ENCODE assay signal across 9 cellular contexts in the genomic region with DNA sequence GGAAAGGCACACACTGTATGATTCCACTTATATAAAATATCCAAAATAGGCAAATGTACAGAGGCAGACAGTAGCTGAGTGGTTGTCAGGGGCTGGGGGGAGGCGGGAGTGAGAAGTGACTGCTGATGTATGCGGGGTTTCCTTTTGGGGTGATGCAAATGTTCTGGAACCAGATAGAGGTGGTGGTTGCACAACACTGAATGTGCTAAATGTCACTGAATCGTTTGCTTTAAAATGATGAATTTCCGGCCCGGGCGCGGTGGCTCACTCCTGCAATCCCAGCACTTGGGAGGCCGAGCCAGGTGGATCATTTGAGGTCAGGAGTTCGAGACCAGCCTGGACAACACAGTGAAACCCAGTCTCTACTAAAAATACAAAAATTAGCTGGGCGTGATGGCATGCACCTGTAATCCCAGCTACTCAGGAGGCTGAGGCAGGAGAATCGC. TPM values are rescaled to one million over a fixed set of nuclear protein-coding genes. Genes with fewer than 3 reads are reported as not detected.
DNase-seq lines count a peak whose midpoint lies in the region; FAIRE-seq and TF ChIP-seq lines count a peak whose summit lies in the region.
"Not testable (repeated sequence)": the region's sequence is repeated elsewhere in the genome, so short reads cannot be mapped to it uniquely, and the experiment has no call there.
"Had no signal": no experiment of that assay in that cellular context is flagged by ENCODE, and none has a peak within 500 bp of the region (broad histone marks: within the 10 kb centered on the region; RNA-seq: fewer than 3 reads in every experiment).

No MANE protein-coding gene starts in this region.

- not testable (repeated sequence) for FAIRE-seq in small intestine (lab: Jason Lieb, UNC)

- H3K27ac ChIP-seq in Karpas-422 (ENCODE audit: low read length), result peak overlapping the region; percentile 89
- H3K27ac ChIP-seq in cingulate gyrus (ENCODE audit: low read depth, low read length), result peak overlapping the region; percentile 96
- H3K27ac ChIP-seq in layer of hippocampus (ENCODE audit: low read depth, low read length), result peak overlapping the region; percentile 97
- not testable (repeated sequence) for H3K27ac ChIP-seq in small intestine (ENCODE audit: low read depth in 1 of 2, low read length in 1 of 2)

- not testable (repeated sequence) for H3K9me3 ChIP-seq in Karpas-422 (ENCODE audit: low read length); small intestine (ENCODE audit: control insufficient read depth, low read depth)

- not testable (repeated sequence) for H3K9me2 ChIP-seq in Karpas-422 (replicated peaks; ENCODE audit: insufficient read depth, low read length)

- H3K4me1 ChIP-seq in Karpas-422 (ENCODE audit: low read length), result peaks cover 48% of the 10 kb centered on the region
- not testable (repeated sequence) for H3K4me1 ChIP-seq in small intestine (ENCODE audit: control insufficient read depth in 2 of 2, insufficient read depth in 1 of 2, low read depth in 1 of 2, low read length in 1 of 2)

- H3K4me1 Mint-ChIP-seq in activated T-helper 1 cell treated with anti-CD3 and anti-CD28 coated beads, Interleukin-12 subunit alpha, Interleukin-12 subunit beta, Interleukin-2, Interleukin-4 antibody, amounts not matched to agents 30 ng/mL and 10 ng/mL and 1 ng/mL, durations not matched to agents 14 hours and 24 hours and 36 hours (ENCODE audit: low read depth), result peaks cover 59% of the 10 kb centered on the region
- H3K4me1 Mint-ChIP-seq in stimulated activated naive CD8-positive, alpha-beta T cell treated with anti-CD3 and anti-CD28 coated beads, Interleukin-15, Interleukin-2, amounts not matched to agents 100 ng/mL and 50 ng/mL, for 24 hours (ENCODE audit: low read depth), result peaks cover 89% of the 10 kb centered on the region

- H3K27me3 ChIP-seq in Karpas-422 (ENCODE audit: low read length); layer of hippocampus (ENCODE audit: control insufficient read depth, insufficient read depth, low read length); small intestine (ENCODE audit: control insufficient read depth in 2 of 2, insufficient read depth in 2 of 2, low read length in 2 of 2): not testable (repeated sequence)

- H3K36me3 ChIP-seq in Karpas-422 (ENCODE audit: insufficient read depth, low read length); small intestine (ENCODE audit: control insufficient read depth in 2 of 2, insufficient read depth in 2 of 2, low read length in 2 of 2): not testable (repeated sequence)

- peak overlapping the region; percentile 63 for H3K4me2 ChIP-seq in Karpas-422 (ENCODE audit: low read depth, low read length, poor library complexity, severe bottlenecking)

- H3K27me3 Mint-ChIP-seq in activated T-helper 1 cell treated with anti-CD3 and anti-CD28 coated beads, Interleukin-12 subunit alpha, Interleukin-12 subunit beta, Interleukin-2, Interleukin-4 antibody, amounts not matched to agents 30 ng/mL and 10 ng/mL and 1 ng/mL, durations not matched to agents 14 hours and 24 hours and 36 hours (ENCODE audit: insufficient read depth); stimulated activated naive CD8-positive, alpha-beta T cell treated with anti-CD3 and anti-CD28 coated beads, Interleukin-15, Interleukin-2, amounts not matched to agents 100 ng/mL and 50 ng/mL, for 24 hours: not testable (repeated sequence)

- peak overlapping the region; percentile 68 for H3K9ac ChIP-seq in Karpas-422 (ENCODE audit: low read length)

- H3K9me3 Mint-ChIP-seq in activated T-helper 1 cell treated with anti-CD3 and anti-CD28 coated beads, Interleukin-12 subunit alpha, Interleukin-12 subunit beta, Interleukin-2, Interleukin-4 antibody, amounts not matched to agents 30 ng/mL and 10 ng/mL and 1 ng/mL, durations not matched to agents 14 hours and 24 hours and 36 hours; stimulated activated naive CD8-positive, alpha-beta T cell treated with anti-CD3 and anti-CD28 coated beads, Interleukin-15, Interleukin-2, amounts not matched to agents 100 ng/mL and 50 ng/mL, for 24 hours: not testable (repeated sequence)

- H3K79me2 ChIP-seq in Karpas-422 (ENCODE audit: low read length), result not testable (repeated sequence)

- DNase-seq in GM12864 (ENCODE audit: low read depth) (peak; percentile 63), Karpas-422 (peak; percentile 96), T-helper 9 cell (peak; percentile 52), small intestine (peak; percentile 38)
- DNase-seq in activated T-helper 1 cell treated with anti-CD3 and anti-CD28 coated beads, Interleukin-12 subunit alpha, Interleukin-12 subunit beta, Interleukin-2, Interleukin-4 antibody, amounts not matched to agents 30 ng/mL and 10 ng/mL and 1 ng/mL, durations not matched to agents 14 hours and 24 hours and 36 hours (ENCODE audit: low spot score), result peak; percentile 38

- H3K4me3 Mint-ChIP-seq in activated T-helper 1 cell treated with anti-CD3 and anti-CD28 coated beads, Interleukin-12 subunit alpha, Interleukin-12 subunit beta, Interleukin-2, Interleukin-4 antibody, amounts not matched to agents 30 ng/mL and 10 ng/mL and 1 ng/mL, durations not matched to agents 14 hours and 24 hours and 36 hours, result peak overlapping the region; percentile 65
- H3K4me3 Mint-ChIP-seq in stimulated activated naive CD8-positive, alpha-beta T cell treated with anti-CD3 and anti-CD28 coated beads, Interleukin-15, Interleukin-2, amounts not matched to agents 100 ng/mL and 50 ng/mL, for 24 hours, result peak overlapping the region; percentile 66

- H2AFZ ChIP-seq in Karpas-422 (ENCODE audit: low read length), result not testable (repeated sequence)

- H4K20me1 ChIP-seq in Karpas-422 (ENCODE audit: insufficient read depth, low read depth, low read length), result not testable (repeated sequence)

- H3K36me3 Mint-ChIP-seq in activated T-helper 1 cell treated with anti-CD3 and anti-CD28 coated beads, Interleukin-12 subunit alpha, Interleukin-12 subunit beta, Interleukin-2, Interleukin-4 antibody, amounts not matched to agents 30 ng/mL and 10 ng/mL and 1 ng/mL, durations not matched to agents 14 hours and 24 hours and 36 hours (ENCODE audit: low read depth); stimulated activated naive CD8-positive, alpha-beta T cell treated with anti-CD3 and anti-CD28 coated beads, Interleukin-15, Interleukin-2, amounts not matched to agents 100 ng/mL and 50 ng/mL, for 24 hours (ENCODE audit: low read depth): not testable (repeated sequence)

- not testable (repeated sequence) for H3K4me3 ChIP-seq in GM12864 (ENCODE audit: low read depth, low read length); small intestine (ENCODE audit: low read depth in 1 of 2, low read length in 2 of 2)
- peak overlapping the region; percentile 50; the same call in 1 of the 2 replicates for H3K4me3 ChIP-seq in Karpas-422 (ENCODE audit: low read length)

- intact Hi-C loops in activated T-helper 1 cell treated with anti-CD3 and anti-CD28 coated beads, Interleukin-12 subunit alpha, Interleukin-12 subunit beta, Interleukin-2, Interleukin-4 antibody, amounts not matched to agents 30 ng/mL and 10 ng/mL and 1 ng/mL, durations not matched to agents 14 hours and 24 hours and 36 hours (cut with micrococcal nuclease), result loop anchor here (2.0 to 5.0 kb wide), 2 partner anchors 66 to 203 kb away; no protein-coding TSS in a partner anchor

- not testable (repeated sequence) for TF ChIP-seq CTCF in GM12864 (IDR thresholded peaks at IDR 0.05; ENCODE audit: low read depth, low read length, missing control alignments)

- 54 to 62% (median 57%) methylated on average over 11 of the region's 11 CpGs for WGBS in small intestine, 3 donors

- H3K27ac Mint-ChIP-seq in activated T-helper 1 cell treated with anti-CD3 and anti-CD28 coated beads, Interleukin-12 subunit alpha, Interleukin-12 subunit beta, Interleukin-2, Interleukin-4 antibody, amounts not matched to agents 30 ng/mL and 10 ng/mL and 1 ng/mL, durations not matched to agents 14 hours and 24 hours and 36 hours, result peak overlapping the region; percentile 94
- peak overlapping the region; percentile 99 for H3K27ac Mint-ChIP-seq in stimulated activated naive CD8-positive, alpha-beta T cell treated with anti-CD3 and anti-CD28 coated beads, Interleukin-15, Interleukin-2, amounts not matched to agents 100 ng/mL and 50 ng/mL, for 24 hours

RNA-seq across cellular contexts. Expression of a gene that starts 2.4 kb away (rescaled TPM):
- total RNA-seq in Karpas-422 (2014; rRNA removed; shearing (Covaris generic); ENCODE audit: low replicate concordance), result 6.1 and 9.6 TPM in 2 replicates
- 44.5 and 47.5 TPM in 2 replicates for total RNA-seq in activated T-helper 1 cell treated with anti-CD3 and anti-CD28 coated beads, Interleukin-12 subunit alpha, Interleukin-12 subunit beta, Interleukin-2, Interleukin-4 antibody, amounts not matched to agents 30 ng/mL and 10 ng/mL and 1 ng/mL, durations not matched to agents 14 hours and 24 hours and 36 hours
- polyA plus RNA-seq in small intestine, result 1 to 10 TPM in 1 of 3 donors, under 1 TPM in 2; 0.81 to 2.4 (median 0.89) TPM
- total RNA-seq: endodermal cell had no signal

RNA-seq across cellular contexts. Expression of a gene that starts 8.5 kb away (rescaled TPM):
- 7.7 and 17.9 TPM in 2 replicates for total RNA-seq in Karpas-422 (2014; rRNA removed; shearing (Covaris generic); ENCODE audit: low replicate concordance)
- total RNA-seq in activated T-helper 1 cell treated with anti-CD3 and anti-CD28 coated beads, Interleukin-12 subunit alpha, Interleukin-12 subunit beta, Interleukin-2, Interleukin-4 antibody, amounts not matched to agents 30 ng/mL and 10 ng/mL and 1 ng/mL, durations not matched to agents 14 hours and 24 hours and 36 hours, result 16.5 and 17.6 TPM in 2 replicates
- polyA plus RNA-seq in small intestine, result 10 to 100 TPM in 2 of 3 donors, 1 to 10 TPM in 1; 9.3 to 34.6 (median 22.8) TPM

Comparison
In these comparisons a context has a peak if more than half of its experiments do, and no peak if none do; other contexts are left out.
1. DNase-seq: peak in every context shown above with its lines; median percentile 96 in Karpas-422; 63 in GM12864; 52 in T-helper 9 cell; 38 in activated T-helper 1 cell treated with anti-CD3 and anti-CD28 coated beads, Interleukin-12 subunit alpha, Interleukin-12 subunit beta, Interleukin-2, Interleukin-4 antibody, amounts not matched to agents 30 ng/mL and 10 ng/mL and 1 ng/mL, durations not matched to agents 14 hours and 24 hours and 36 hours; 38 in small intestine.